8 cellular contexts compared by ENCODE assay signal in the genomic region with DNA sequence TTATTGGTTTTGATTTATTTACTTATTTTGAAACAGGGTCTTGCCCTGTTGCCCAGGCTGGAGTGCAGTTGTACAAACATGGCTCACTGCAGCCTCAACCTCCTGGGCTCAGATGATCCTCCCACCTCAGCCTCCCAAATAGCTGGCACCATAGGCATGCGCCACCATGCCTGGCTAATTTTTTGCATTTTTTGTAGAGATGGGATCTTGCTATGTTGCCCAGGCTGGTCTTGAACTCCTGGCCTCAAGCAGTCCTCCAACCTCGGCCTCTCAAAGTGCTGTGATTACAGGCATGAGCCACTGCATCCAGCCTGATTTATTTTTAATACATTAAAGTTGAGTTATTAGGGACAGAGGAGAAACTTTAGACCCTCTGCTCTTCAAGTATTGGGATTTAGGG.
DNase-seq lines count a peak whose midpoint lies in the region; ATAC-seq, FAIRE-seq and TF ChIP-seq lines count a peak whose summit lies in the region.
"Not testable (repeated sequence)": the region's sequence is repeated elsewhere in the genome, so short reads cannot be mapped to it uniquely, and the experiment has no call there.

No MANE protein-coding gene starts in this region.

- not testable (repeated sequence) for DNase-seq in HFFc6; WTC11 (ENCODE audit: low spot score); endodermal cell; left ventricle myocardium inferior; HepG2 (ENCODE audit: low spot score); mesothelial cell of epicardium (ENCODE audit: low spot score in 2 of 2, unreplicated experiment in 2 of 2)
- DNase-seq in esophagus muscularis mucosa (ENCODE audit: extremely low spot score): peak; percentile 39

- BruUV-seq in HepG2 (replicated peaks; lab: Mats Ljungman, UMichigan): not testable (repeated sequence)

- WGBS in endodermal cell (ENCODE audit: insufficient coverage in 1 of 2, insufficient read length in 1 of 2), 2 experiments: 97 to 100% methylated on average over 1 to 2 of the region's 2 CpGs
- 88% methylated on average over 2 of the region's 2 CpGs for WGBS in esophagus muscularis mucosa
- 27% methylated on average over 2 of the region's 2 CpGs for WGBS in HepG2 (ENCODE audit: low lambda C conversion rate)

- POLR2A ChIA-PET in HEK293 (lab: Yijun Ruan, JAX); WTC11 (lab: Charles Lee); HepG2 (lab: Yijun Ruan, JAX): not testable (repeated sequence)

- H3K27ac Mint-ChIP-seq in HFFc6: peak overlapping the region; percentile 16; the same call in 1 of the 2 replicates
- H3K27ac Mint-ChIP-seq in WTC11: not testable (repeated sequence)
- peak overlapping the region; percentile 21 for H3K27ac Mint-ChIP-seq in endodermal cell
- peak overlapping the region; percentile 9 for H3K27ac Mint-ChIP-seq in mesothelial cell of epicardium

- not testable (repeated sequence) for H3K9me3 Mint-ChIP-seq in HFFc6, WTC11, endodermal cell, mesothelial cell of epicardium

- not testable (repeated sequence) for TF ChIP-seq RAD21 in HepG2 (CRISPR knock-in tag; IDR thresholded peaks at IDR 0.05)

- H3K4me1 Mint-ChIP-seq in HFFc6 (ENCODE audit: low read depth): peaks cover 82% of the 10 kb centered on the region
- H3K4me1 Mint-ChIP-seq in WTC11: peaks cover 18% of the 10 kb centered on the region
- H3K4me1 Mint-ChIP-seq in endodermal cell: not testable (repeated sequence)
- H3K4me1 Mint-ChIP-seq in mesothelial cell of epicardium: peaks cover 32% of the 10 kb centered on the region

- ATAC-seq in WTC11, HepG2: not testable (repeated sequence)

- H3K27me3 ChIP-seq in endodermal cell (ENCODE audit: control insufficient read depth, insufficient read depth, low read length, poor library complexity, severe bottlenecking); esophagus muscularis mucosa; left ventricle myocardium inferior (ENCODE audit: low read depth); HepG2 (ENCODE audit: control insufficient read depth in 1 of 2, insufficient read depth in 2 of 2, low read length in 2 of 2): not testable (repeated sequence)

- TF ChIP-seq POLR2A in esophagus muscularis mucosa (IDR thresholded peaks at IDR 0.05; ENCODE audit: low read depth); HepG2 (IDR thresholded peaks at IDR 0.05; ENCODE audit: insufficient read depth in 1 of 2, low read depth in 2 of 2, low read length in 2 of 2): not testable (repeated sequence)

- H3K36me3 ChIP-seq in HEK293 (ENCODE audit: control insufficient read depth in 2 of 2, insufficient read depth in 1 of 2, low read length in 2 of 2); endodermal cell (ENCODE audit: control insufficient read depth, insufficient read depth, low read length); esophagus muscularis mucosa; left ventricle myocardium inferior; HepG2 (replicated peaks in 1 of 2; ENCODE audit: control insufficient read depth in 1 of 2, insufficient read depth in 2 of 2, low read length in 2 of 2): not testable (repeated sequence)

- not testable (repeated sequence) for H3K4me3 ChIP-seq in HEK293 (ENCODE audit: low read depth, low read length); endodermal cell (ENCODE audit: low read length); esophagus muscularis mucosa; left ventricle myocardium inferior; HepG2 (replicated peaks in 1 of 3; ENCODE audit: insufficient read depth in 1 of 3, low read depth in 2 of 3, low read length in 3 of 3)

- H3K4me1 ChIP-seq in HEK293 (ENCODE audit: control insufficient read depth, insufficient read depth, low read length) (peaks cover 12% of the 10 kb centered on the region), esophagus muscularis mucosa (peaks cover 5 to 24% (median 7%) of the 10 kb centered on the region in 4 donors), left ventricle myocardium inferior (peaks cover 56% of the 10 kb centered on the region)
- not testable (repeated sequence) for H3K4me1 ChIP-seq in endodermal cell (ENCODE audit: control insufficient read depth, insufficient read depth, low read length); HepG2 (ENCODE audit: insufficient read depth, low read length)

- not testable (repeated sequence) for H3K4me3 Mint-ChIP-seq in HFFc6, WTC11, endodermal cell, mesothelial cell of epicardium

- CTCF ChIA-PET in HEK293 (lab: Yijun Ruan, JAX); WTC11 (lab: Charles Lee); HepG2 (lab: Yijun Ruan, JAX; ENCODE audit: low intra/inter-chr PET ratio, low total read pairs): not testable (repeated sequence)

- H2AFZ ChIP-seq in HepG2 (ENCODE audit: low read length): not testable (repeated sequence)

- H3K4me2 ChIP-seq in HepG2 (ENCODE audit: low read depth, low read length): not testable (repeated sequence)

- H3K36me3 Mint-ChIP-seq in HFFc6 (ENCODE audit: low read depth): peaks cover 76% of the 10 kb centered on the region
- H3K36me3 Mint-ChIP-seq in WTC11; endodermal cell (ENCODE audit: low read depth): not testable (repeated sequence)
- H3K36me3 Mint-ChIP-seq in mesothelial cell of epicardium: peaks cover 23% of the 10 kb centered on the region

- H4K20me1 ChIP-seq in HepG2 (ENCODE audit: insufficient read depth, low read length): not testable (repeated sequence)

- in situ Hi-C loops in HepG2 (cut with HindIII; ENCODE audit: extremely low pct_ligation_motif_present, low pct_unique_long_range_greater_than_20kb): not testable (repeated sequence)

- H3K27me3 Mint-ChIP-seq in HFFc6 (ENCODE audit: insufficient read depth): peaks cover 14% of the 10 kb centered on the region
- H3K27me3 Mint-ChIP-seq in WTC11 (ENCODE audit: low read depth); endodermal cell (ENCODE audit: insufficient read depth); mesothelial cell of epicardium (ENCODE audit: low read depth): not testable (repeated sequence)

- TF ChIP-seq CTCF in HEK293 (tag by site-specific recombination; IDR thresholded peaks at IDR 0.05); HFFc6 (IDR thresholded peaks at IDR 0.05); WTC11 (IDR thresholded peaks at IDR 0.05); endodermal cell (conservative IDR thresholded peaks at IDR 0.05); esophagus muscularis mucosa (IDR thresholded peaks at IDR 0.05); left ventricle myocardium inferior (IDR thresholded peaks at IDR 0.05; ENCODE audit: borderline replicate concordance); HepG2 (CRISPR knock-in tag; IDR thresholded peaks at IDR 0.05); mesothelial cell of epicardium (IDR thresholded peaks at IDR 0.05; ENCODE audit: unreplicated experiment): not testable (repeated sequence)

- TF ChIP-seq EP300 in esophagus muscularis mucosa (IDR thresholded peaks at IDR 0.05); HepG2 (IDR thresholded peaks at IDR 0.05; ENCODE audit: low read depth in 2 of 2, low read length in 2 of 2); HepG2 (CRISPR knock-in tag; IDR thresholded peaks at IDR 0.05; ENCODE audit: borderline replicate concordance): not testable (repeated sequence)

- H3K79me2 ChIP-seq in HepG2 (ENCODE audit: insufficient read depth, low read length): not testable (repeated sequence)

- intact Hi-C loops in esophagus muscularis mucosa (cut with DNase I); left ventricle myocardium inferior (cut with micrococcal nuclease); HepG2 (cut with micrococcal nuclease; ENCODE audit: unreplicated experiment): not testable (repeated sequence)

- H3K27ac ChIP-seq in HEK293 (ENCODE audit: extremely low read depth, low read depth, low read length); endodermal cell (ENCODE audit: low read depth, low read length); esophagus muscularis mucosa (replicated peaks in 1 of 4); HepG2 (ENCODE audit: extremely low read length, insufficient read depth, low read length): not testable (repeated sequence)
- H3K27ac ChIP-seq in left ventricle myocardium inferior (replicated peaks): peak overlapping the region; percentile 51

- H3K9ac ChIP-seq in endodermal cell (ENCODE audit: extremely low read depth, low read length, poor library complexity, severe bottlenecking); HepG2 (ENCODE audit: insufficient read depth, low read depth, low read length): not testable (repeated sequence)

- H3K9me3 ChIP-seq in HEK293 (ENCODE audit: control insufficient read depth, insufficient read depth, low read depth, low read length); endodermal cell (ENCODE audit: control insufficient read depth, low read length); esophagus muscularis mucosa; left ventricle myocardium inferior (replicated peaks); HepG2 (ENCODE audit: low read length): not testable (repeated sequence)

- not testable (repeated sequence) for FAIRE-seq in HepG2 (lab: Jason Lieb, UNC)

TF ChIP-seq in HEK293, 187 proteins besides CTCF, POLR2A, EP300 and RAD21:
- peak; percentile 77 for TF ChIP-seq ZNF121 (tag by site-specific recombination; IDR thresholded peaks at IDR 0.05)
TF ChIP-seq in HEK293: peak in this region for 1; not testable (repeated sequence) for 186.

TF ChIP-seq in WTC11, 78 proteins besides CTCF, POLR2A, EP300 and RAD21:
- TF ChIP-seq ZNF121 (CRISPR knock-in tag; IDR thresholded peaks at IDR 0.05): peak; percentile 82

TF ChIP-seq in HepG2, 621 proteins besides CTCF, POLR2A, EP300 and RAD21:
- TF ChIP-seq ZNF121 (CRISPR knock-in tag; IDR thresholded peaks at IDR 0.05): 0 out of 2 replicates have a peak, but pooled peaks have one; percentile 9
